ENCODE assay signal across 28 cellular contexts in the genomic region with DNA sequence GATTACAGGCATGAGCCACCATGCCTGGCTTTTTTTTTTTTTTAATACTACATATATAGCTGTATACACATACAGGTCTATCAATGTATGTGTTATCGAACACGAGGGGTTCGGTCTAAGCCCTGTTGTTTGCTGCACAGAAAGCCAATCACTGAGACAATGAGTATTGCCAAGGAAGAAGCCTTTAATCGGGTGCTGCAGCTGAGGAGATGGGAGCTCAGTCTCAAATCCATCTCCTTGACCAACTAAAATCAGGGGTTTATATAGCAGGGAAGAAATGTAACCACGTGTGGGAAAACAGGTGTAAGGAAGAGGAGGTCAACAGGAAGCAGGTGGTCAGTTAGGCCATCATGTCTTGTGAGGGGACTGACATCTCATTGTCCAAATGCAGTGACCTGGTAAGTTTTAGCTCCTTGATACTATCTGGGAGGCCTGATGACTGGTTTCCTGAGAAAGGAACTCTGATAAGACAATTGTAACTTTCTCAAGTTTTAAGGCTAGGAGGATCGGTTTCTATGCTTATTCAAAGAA.
"Had no signal": no experiment of that assay in that cellular context is flagged by ENCODE, and none has a peak within 500 bp of the region (broad histone marks: within the 10 kb centered on the region; RNA-seq: fewer than 3 reads in every experiment).

No MANE protein-coding gene starts in this region.

- H3K27me3 ChIP-seq: neural progenitor cell, ovary, spleen, suprapubic skin, testis, transverse colon, upper lobe of right lung, uterus had no signal

- H3K4me2 ChIP-seq: neural progenitor cell, smooth muscle cell had no signal

- H3K9ac ChIP-seq: neural progenitor cell, parathyroid adenoma had no signal

- H2AFZ ChIP-seq: neural progenitor cell, parathyroid adenoma had no signal

- DNase-seq: natural killer cell; occipital lobe; ovary; posterior cingulate gyrus; psoas muscle; right cardiac atrium; spleen; stimulated activated CD4-positive, alpha-beta T cell treated with anti-CD3 and anti-CD28 coated beads, Interleukin-12 subunit alpha, Interleukin-12 subunit beta, amount 100 ng/mL, for 4 hours; stimulated activated CD4-positive, alpha-beta T cell treated with anti-CD3 and anti-CD28 coated beads, Interleukin-1b, Interleukin-23, amount 100 ng/mL, for 48 hours; stimulated activated CD4-positive, alpha-beta T cell treated with anti-CD3 and anti-CD28 coated beads, Interleukin-4, amount 100 ng/mL, for 1 hour; stimulated activated CD4-positive, alpha-beta T cell treated with anti-CD3 and anti-CD28 coated beads, Interleukin-4, amount 100 ng/mL, for 4 hours; stimulated activated CD8-positive, alpha-beta memory T cell treated with anti-CD3 and anti-CD28 coated beads, Interleukin-4, amount 100 ng/mL, for 48 hours; stimulated activated naive CD4-positive, alpha-beta T cell; stimulated activated naive CD8-positive, alpha-beta T cell treated with anti-CD3 and anti-CD28 coated beads, Interleukin-15, amount 100 ng/mL, for 72 hours; stimulated activated naive CD8-positive, alpha-beta T cell treated with anti-CD3 and anti-CD28 coated beads, Interleukin-15, Interleukin-2, amounts not matched to agents 100 U/mL and 50 U/mL, for 24 hours; substantia nigra; testis; tibial artery; transverse colon; uterus had no signal

- H3K79me2 ChIP-seq: parathyroid adenoma had no signal

- H3K27ac ChIP-seq: neural progenitor cell, ovary, parathyroid adenoma, psoas muscle, skin epidermis, spleen, suprapubic skin, testis, tibial artery, transverse colon, upper lobe of right lung, uterus had no signal

- H3K36me3 ChIP-seq: neural progenitor cell, ovary, spleen, suprapubic skin, tibial artery, transverse colon, upper lobe of right lung, uterus had no signal

- ATAC-seq: natural killer cell; psoas muscle; right cardiac atrium; sciatic nerve; stimulated activated memory B cell treated with anti-CD40 and anti-IgM and Interleukin-4, amounts not matched to agents 10 μg/mL and 1 μg/mL and 100 μg/mL, for 72 hours; stimulated activated naive CD8-positive, alpha-beta T cell treated with anti-CD3 and anti-CD28 coated beads, Interleukin-15, amount 100 ng/mL, for 72 hours; stimulated activated naive CD8-positive, alpha-beta T cell treated with anti-CD3 and anti-CD28 coated beads, Interleukin-15, Interleukin-2, amounts not matched to agents 100 U/mL and 50 U/mL, for 24 hours; upper lobe of right lung had no signal

- H3K9me3 ChIP-seq: ovary, suprapubic skin, testis had no signal

- H3K4me3 ChIP-seq: neural progenitor cell, ovary, psoas muscle, skin epidermis, smooth muscle cell, spleen, suprapubic skin, testis, tibial artery, transverse colon, upper lobe of right lung, uterus had no signal

- H3K4me1 ChIP-seq: parathyroid adenoma, psoas muscle, spleen, suprapubic skin, testis, tibial artery, transverse colon, upper lobe of right lung, uterus had no signal
